In genomic region chr7:28354601-28355062, GRCh38 we compare ENCODE assay signal across 11 cellular contexts. TPM values are rescaled to one million over a fixed set of nuclear protein-coding genes. Genes with fewer than 3 reads are reported as not detected.
A peak's percentile ranks its signal among the peaks of the same experiment; 100 is the strongest.
DNase-seq lines count a peak whose midpoint lies in the region; ATAC-seq, FAIRE-seq and TF ChIP-seq lines count a peak whose summit lies in the region.
"Had no signal": no experiment of that assay in that cellular context is flagged by ENCODE, and none has a peak within 500 bp of the region (broad histone marks: within the 10 kb centered on the region; RNA-seq: fewer than 3 reads in every experiment).

No MANE protein-coding gene starts in this region.

- H3K4me3 ChIP-seq in bronchial epithelial cell (ENCODE audit: low read depth, low read length), result no peak overlapping the region
- no peak overlapping the region for H3K4me3 ChIP-seq in neural progenitor cell

- no peak overlapping the region for H3K4me3 Mint-ChIP-seq in neural progenitor cell

- FAIRE-seq in bronchial epithelial cell (lab: Jason Lieb, UNC), result peak; percentile 88

- H3K27me3 Mint-ChIP-seq in neural progenitor cell (ENCODE audit: insufficient read depth, low read depth), result peaks cover 10% of the 10 kb centered on the region

- H4K20me1 ChIP-seq in neural progenitor cell (ENCODE audit: low read depth), result no peaks in the 10 kb centered on the region

- no peaks in the 10 kb centered on the region for H3K9me3 ChIP-seq in neural progenitor cell (ENCODE audit: low read depth)
- H3K9me3 ChIP-seq: neutrophil had no signal

- DNase-seq in EL, result peak; percentile 98
- DNase-seq in NCI-H2171 (lab: John Stamatoyannopoulos, UW), result peak; percentile 2
- peak; percentile 99 for DNase-seq in bronchial epithelial cell (ENCODE audit: low read depth)
- DNase-seq in neural progenitor cell (ENCODE audit: low spot score), result peak; percentile 17
- no peak for DNase-seq in NCI-H2029 (lab: John Stamatoyannopoulos, UW)
- no peak for DNase-seq in D341Med (ENCODE audit: low spot score)
- DNase-seq: hippocampal formation had no signal

- no peaks in the 10 kb centered on the region for H3F3A ChIP-seq in neural progenitor cell (ENCODE audit: low read depth)

- H3K36me3 ChIP-seq in bronchial epithelial cell (ENCODE audit: control insufficient read depth, insufficient read depth, low read length) (no peaks in the 10 kb centered on the region), neural progenitor cell (no peaks in the 10 kb centered on the region)
- H3K36me3 ChIP-seq: neutrophil had no signal

- peaks cover 14% of the 10 kb centered on the region for H3K4me1 Mint-ChIP-seq in neural progenitor cell

- no peak overlapping the region for H3K27ac ChIP-seq in neural progenitor cell
- H3K27ac ChIP-seq: neutrophil had no signal

- H3K4me1 ChIP-seq in neural progenitor cell, result peaks cover 3% of the 10 kb centered on the region

- H3K27me3 ChIP-seq in bronchial epithelial cell (ENCODE audit: control insufficient read depth, insufficient read depth, low read length) (no peaks in the 10 kb centered on the region), neural progenitor cell (no peaks in the 10 kb centered on the region)

- peak overlapping the region; percentile 27 for H3K27ac Mint-ChIP-seq in neural progenitor cell

- no peak overlapping the region for H2AFZ ChIP-seq in neural progenitor cell (replicated peaks)

- H3K9ac ChIP-seq in neural progenitor cell, result no peak overlapping the region

- no peaks in the 10 kb centered on the region for H3K36me3 Mint-ChIP-seq in neural progenitor cell

- ATAC-seq in GM18861 (IDR thresholded peaks at IDR 0.05; ENCODE audit: unreplicated experiment) (no peak), HG03045 (IDR thresholded peaks at IDR 0.05; ENCODE audit: unreplicated experiment) (no peak)
- ATAC-seq: activated CD4-positive, CD25-positive, alpha-beta regulatory T cell treated with anti-CD3 and anti-CD28 coated beads, Interleukin-2, amount 50 U/mL, for 24 hours had no signal

- TF ChIP-seq CTCF in bronchial epithelial cell (IDR thresholded peaks at IDR 0.05; ENCODE audit: insufficient read depth, low read length, severe bottlenecking) (no peak), neural progenitor cell (IDR thresholded peaks at IDR 0.05) (no peak)

- H3K9me3 Mint-ChIP-seq in neural progenitor cell, result peaks cover 12% of the 10 kb centered on the region

- H3K4me2 ChIP-seq in neural progenitor cell, result no peak overlapping the region

- no peaks in the 10 kb centered on the region for H3K79me2 ChIP-seq in neural progenitor cell (ENCODE audit: low read depth)

RNA-seq across cellular contexts. Expression of gene CREB5, which starts 57.7 kb away (rescaled TPM):
- total RNA-seq in bronchial epithelial cell (2.1 and 7.3 TPM in 2 replicates), neural progenitor cell (ENCODE audit: low replicate concordance) (1.2 and 2.8 TPM in 2 replicates)

Comparison
In these comparisons a context has a peak if more than half of its experiments do, and no peak if none do; other contexts are left out.
1. DNase-seq: peak in EL (single experiment), NCI-H2171 (single experiment), bronchial epithelial cell (single experiment) and neural progenitor cell (single experiment); none in NCI-H2029 (single experiment) and D341Med (single experiment).